1 cellular context compared by ENCODE assay signal in genomic region chr20:63064745-63065711, GRCh38.
A peak's percentile ranks its signal among the peaks of the same experiment; 100 is the strongest.
TF ChIP-seq lines count a peak whose summit lies in the region.

No MANE protein-coding gene starts in this region.

TF ChIP-seq in HepG2, 621 proteins besides CTCF, POLR2A, EP300 and RAD21 (continued from another document):
- TF ChIP-seq CREB3 (CRISPR knock-in tag; IDR thresholded peaks at IDR 0.05): no peak
- no peak for TF ChIP-seq LBX2 (CRISPR knock-in tag; IDR thresholded peaks at IDR 0.05; ENCODE audit: borderline replicate concordance)
- TF ChIP-seq NR2F1 (CRISPR knock-in tag; IDR thresholded peaks at IDR 0.05): peak; percentile 19 to 30; a peak in 2 of 4 replicates
- no peak for TF ChIP-seq GMEB1 (CRISPR knock-in tag; IDR thresholded peaks at IDR 0.05; ENCODE audit: borderline replicate concordance)
- TF ChIP-seq ZFP91 (CRISPR knock-in tag; IDR thresholded peaks at IDR 0.05; ENCODE audit: borderline replicate concordance): peak; percentile 36; the same call in 1 of the 2 replicates
- TF ChIP-seq ZBTB3 (CRISPR knock-in tag; IDR thresholded peaks at IDR 0.05; ENCODE audit: borderline replicate concordance, low read depth): no peak
- no peak for TF ChIP-seq ONECUT2 (CRISPR knock-in tag; IDR thresholded peaks at IDR 0.05)
- TF ChIP-seq RARA (CRISPR knock-in tag; IDR thresholded peaks at IDR 0.05): peak; percentile 42
- no peak for TF ChIP-seq ZNF784 (CRISPR knock-in tag; IDR thresholded peaks at IDR 0.05; ENCODE audit: borderline replicate concordance)
- no peak for TF ChIP-seq ZNF850 (CRISPR knock-in tag; conservative IDR thresholded peaks at IDR 0.05)
- no peak for TF ChIP-seq PTBP1 (IDR thresholded peaks at IDR 0.05; ENCODE audit: low read depth, low read length, poor library complexity, severe bottlenecking)
- TF ChIP-seq SNAPC5 (CRISPR knock-in tag; IDR thresholded peaks at IDR 0.05; ENCODE audit: borderline replicate concordance): no peak
- no peak for TF ChIP-seq TERF1 (CRISPR knock-in tag; IDR thresholded peaks at IDR 0.05)
- TF ChIP-seq ZNF232 (CRISPR knock-in tag; IDR thresholded peaks at IDR 0.05; ENCODE audit: borderline replicate concordance): no peak
- TF ChIP-seq ESRRA (CRISPR knock-in tag; IDR thresholded peaks at IDR 0.05; ENCODE audit: low read depth): 0 out of 2 replicates have a peak, but pooled peaks have one; percentile 60
- TF ChIP-seq ETV6 (CRISPR knock-in tag; conservative IDR thresholded peaks at IDR 0.05): no peak
- TF ChIP-seq GFI1 (CRISPR knock-in tag; IDR thresholded peaks at IDR 0.05; ENCODE audit: borderline replicate concordance): no peak
- no peak for TF ChIP-seq MEIS1 (CRISPR knock-in tag; IDR thresholded peaks at IDR 0.05; ENCODE audit: borderline replicate concordance)
- peak; percentile 48 for TF ChIP-seq ZBTB33 (CRISPR knock-in tag; IDR thresholded peaks at IDR 0.05)
- TF ChIP-seq MTF1 (CRISPR knock-in tag; IDR thresholded peaks at IDR 0.05): no peak
- no peak for TF ChIP-seq ZNF17 (CRISPR knock-in tag; IDR thresholded peaks at IDR 0.05)
- TF ChIP-seq NFIB (CRISPR knock-in tag; IDR thresholded peaks at IDR 0.05; ENCODE audit: borderline replicate concordance): no peak
- no peak for TF ChIP-seq SATB2 (CRISPR knock-in tag; IDR thresholded peaks at IDR 0.05)
- no peak; the same call in 1 of the 2 replicates for TF ChIP-seq PITX1 (CRISPR knock-in tag; IDR thresholded peaks at IDR 0.05)
- no peak for TF ChIP-seq TAF1 (CRISPR knock-in tag; IDR thresholded peaks at IDR 0.05)
- no peak for TF ChIP-seq ZNF713 (CRISPR knock-in tag; IDR thresholded peaks at IDR 0.05)
- TF ChIP-seq HDAC1 (CRISPR knock-in tag; IDR thresholded peaks at IDR 0.05): no peak
- no peak for TF ChIP-seq ZNF24 (IDR thresholded peaks at IDR 0.05)
- TF ChIP-seq GATAD1 (CRISPR knock-in tag; IDR thresholded peaks at IDR 0.05): no peak
- no peak for TF ChIP-seq ZNF576 (CRISPR knock-in tag; IDR thresholded peaks at IDR 0.05)
- no peak for TF ChIP-seq CHCHD3 (CRISPR knock-in tag; IDR thresholded peaks at IDR 0.05)
- TF ChIP-seq RBM39 (IDR thresholded peaks at IDR 0.05; ENCODE audit: low read depth, low read length, poor library complexity, severe bottlenecking): no peak
- no peak for TF ChIP-seq ATF7 (IDR thresholded peaks at IDR 0.05)
- TF ChIP-seq ATF7 (CRISPR knock-in tag; IDR thresholded peaks at IDR 0.05): no peak
TF ChIP-seq in HepG2: peak in this region for 17.
